ENCODE assay signal across 36 cellular contexts in the genomic region with DNA sequence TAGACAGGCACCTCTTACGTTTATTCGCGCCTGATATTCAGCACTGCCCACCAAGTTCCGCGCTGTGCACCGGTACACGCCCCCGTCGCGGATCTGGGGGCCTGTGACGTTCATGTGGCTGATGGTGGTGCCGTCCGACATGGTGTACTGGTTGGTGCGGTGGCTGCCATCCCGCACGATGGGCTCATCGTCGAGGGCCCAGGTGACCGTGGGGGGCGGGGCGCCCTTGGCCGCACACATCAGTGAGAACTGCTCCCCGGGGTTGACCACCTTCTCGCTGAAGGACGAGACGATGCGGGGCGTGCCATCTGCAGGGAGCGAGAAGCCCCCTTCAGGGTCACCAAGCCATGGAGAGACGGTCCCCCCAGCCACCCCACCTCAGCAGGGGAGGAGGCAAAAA.
"Had no signal": no experiment of that assay in that cellular context is flagged by ENCODE, and none has a peak within 500 bp of the region (broad histone marks: within the 10 kb centered on the region; RNA-seq: fewer than 3 reads in every experiment).

No MANE protein-coding gene starts in this region.

- H3K36me3 ChIP-seq: adrenal gland, brain microvascular endothelial cell, breast epithelium had no signal

- H3K4me1 Mint-ChIP-seq: activated B cell treated with CpG ODN at 0.5 μM for 24 hours; activated CD4-positive, alpha-beta T cell treated with anti-CD3 and anti-CD28 coated beads, Interleukin-2, amount 10 ng/mL, durations not matched to agents 24 days and 14 days; activated naive CD8-positive, alpha-beta T cell treated with anti-CD3 and anti-CD28 coated beads for 36 hours; activated T-helper 17 cell treated with anti-CD3 and anti-CD28 coated beads, Interleukin-2, amount 50 U/mL, for 72 hours had no signal

- H3K27me3 Mint-ChIP-seq: activated CD8-positive, alpha-beta T cell treated with anti-CD3 and anti-CD28 coated beads for 36 hours; activated naive CD8-positive, alpha-beta T cell treated with anti-CD3 and anti-CD28 coated beads for 36 hours had no signal

- H3K4me3 ChIP-seq: adrenal gland, body of pancreas, breast epithelium had no signal

- H3K4me3 Mint-ChIP-seq: activated B cell treated with CpG ODN at 0.5 μM for 24 hours; activated CD4-positive, alpha-beta memory T cell treated with anti-CD3 and anti-CD28 coated beads for 36 hours; activated CD4-positive, alpha-beta T cell treated with anti-CD3 and anti-CD28 coated beads, Interleukin-2, amount 10 ng/mL, durations not matched to agents 24 days and 14 days; activated CD8-positive, alpha-beta T cell treated with anti-CD3 and anti-CD28 coated beads for 36 hours; activated naive CD4-positive, alpha-beta T cell treated with anti-CD3 and anti-CD28 coated beads for 36 hours; activated naive CD8-positive, alpha-beta T cell treated with anti-CD3 and anti-CD28 coated beads for 36 hours; activated T-cell treated with anti-CD3 and anti-CD28 coated beads, Interleukin-2, amount 50 U/mL, for 4 hours; activated T-cell treated with anti-CD3 and anti-CD28 coated beads, Interleukin-2, amount 50 U/mL, for 72 hours; activated T-helper 1 cell treated with anti-CD3 and anti-CD28 coated beads, Interleukin-12 subunit alpha, Interleukin-12 subunit beta, Interleukin-2, Interleukin-4 antibody, amounts not matched to agents 30 ng/mL and 10 ng/mL and 1 ng/mL, durations not matched to agents 14 hours and 24 hours and 36 hours; activated T-helper 17 cell treated with anti-CD3 and anti-CD28 coated beads, Interleukin-2, amount 50 U/mL, for 72 hours; T-helper 1 cell treated with Interleukin-12 subunit alpha and Interleukin-12 subunit beta and Interleukin-4 antibody, amounts not matched to agents 30 μg/mL and 1 μg/mL, for 36 hours; T-helper 2 cell treated with Interferon-gamma antibody and Interleukin-4, amounts not matched to agents 5 μg/mL and 100 μg/mL, for 36 hours had no signal

- H3K27me3 ChIP-seq: adrenal gland, body of pancreas, brain microvascular endothelial cell, breast epithelium had no signal

- H3K9me3 Mint-ChIP-seq: activated B cell treated with CpG ODN at 0.5 μM for 24 hours; activated CD4-positive, alpha-beta memory T cell treated with anti-CD3 and anti-CD28 coated beads for 36 hours; activated CD4-positive, alpha-beta T cell treated with anti-CD3 and anti-CD28 coated beads, Interleukin-2, amount 10 ng/mL, durations not matched to agents 24 days and 14 days; activated CD8-positive, alpha-beta T cell treated with anti-CD3 and anti-CD28 coated beads for 36 hours; activated naive CD4-positive, alpha-beta T cell treated with anti-CD3 and anti-CD28 coated beads for 36 hours; activated naive CD4-positive, alpha-beta T cell treated with anti-CD3 and anti-CD28 coated beads, Interleukin-2, amount 50 U/mL, for 72 hours; activated naive CD8-positive, alpha-beta T cell treated with anti-CD3 and anti-CD28 coated beads for 36 hours; activated T-cell treated with anti-CD3 and anti-CD28 coated beads, Interleukin-2, amount 50 U/mL, for 4 hours; activated T-cell treated with anti-CD3 and anti-CD28 coated beads, Interleukin-2, amount 50 U/mL, for 72 hours; activated T-helper 1 cell treated with anti-CD3 and anti-CD28 coated beads, Interleukin-12 subunit alpha, Interleukin-12 subunit beta, Interleukin-2, Interleukin-4 antibody, amounts not matched to agents 30 ng/mL and 10 ng/mL and 1 ng/mL, durations not matched to agents 14 hours and 24 hours and 36 hours; activated T-helper 17 cell treated with anti-CD3 and anti-CD28 coated beads, Interleukin-2, amount 50 U/mL, for 72 hours; T-helper 1 cell treated with Interleukin-12 subunit alpha and Interleukin-12 subunit beta and Interleukin-4 antibody, amounts not matched to agents 30 μg/mL and 1 μg/mL, for 36 hours; T-helper 2 cell treated with Interferon-gamma antibody and Interleukin-4, amounts not matched to agents 5 μg/mL and 100 μg/mL, for 36 hours had no signal

- H3K27ac ChIP-seq: adrenal gland, body of pancreas, brain microvascular endothelial cell, breast epithelium had no signal

- H3K36me3 Mint-ChIP-seq: activated CD4-positive, alpha-beta memory T cell treated with anti-CD3 and anti-CD28 coated beads for 36 hours; activated naive CD4-positive, alpha-beta T cell treated with anti-CD3 and anti-CD28 coated beads, Interleukin-2, amount 50 U/mL, for 72 hours; activated naive CD8-positive, alpha-beta T cell treated with anti-CD3 and anti-CD28 coated beads for 36 hours had no signal

- DNase-seq: activated B cell treated with CpG ODN at 0.5 μM for 24 hours; activated CD4-positive, alpha-beta memory T cell treated with anti-CD3 and anti-CD28 coated beads for 36 hours; activated CD4-positive, alpha-beta T cell treated with anti-CD3 and anti-CD28 coated beads for 4 hours; activated CD4-positive, alpha-beta T cell treated with anti-CD3 and anti-CD28 coated beads, Interleukin-2, amount 10 ng/mL, durations not matched to agents 24 days and 14 days; activated CD4-positive, alpha-beta T cell treated with anti-CD3 and anti-CD28 coated beads, Interleukin-2, amount 50 U/mL, for 1 hour; activated CD4-positive, alpha-beta T cell treated with anti-CD3 and anti-CD28 coated beads, Interleukin-2, amount 50 U/mL, for 4 hours; activated CD4-positive, CD25-positive, alpha-beta regulatory T cell treated with anti-CD3 and anti-CD28 coated beads, Interleukin-2, amount 50 U/mL, for 72 hours; activated CD8-positive, alpha-beta memory T cell treated with anti-CD3 and anti-CD28 coated beads, Interleukin-2, amount 50 U/mL, for 4 hours; activated CD8-positive, alpha-beta T cell treated with anti-CD3 and anti-CD28 coated beads for 36 hours; activated effector memory CD4-positive, alpha-beta T cell treated with anti-CD3 and anti-CD28 coated beads, Interleukin-2, amount 50 U/mL, for 16 hours; activated gamma-delta T cell treated with Interleukin-2 at 50 U/mL for 16 hours; activated naive CD4-positive, alpha-beta T cell; activated naive CD4-positive, alpha-beta T cell treated with anti-CD3 and anti-CD28 coated beads for 36 hours; activated naive CD4-positive, alpha-beta T cell treated with anti-CD3 and anti-CD28 coated beads, Interleukin-2, amount 50 U/mL, for 16 hours; activated naive CD8-positive, alpha-beta T cell treated with anti-CD3 and anti-CD28 coated beads for 36 hours; activated T-cell treated with anti-CD3 and anti-CD28 coated beads for 4 hours; activated T-cell treated with anti-CD3 and anti-CD28 coated beads, Interleukin-2, amount 50 U/mL, for 1 hour; activated T-cell treated with anti-CD3 and anti-CD28 coated beads, Interleukin-2, amount 50 U/mL, for 4 hours; activated T-cell treated with anti-CD3 and anti-CD28 coated beads, Interleukin-2, amount 50 U/mL, for 72 hours; amniotic stem cell; aorta; brain microvascular endothelial cell; central memory CD4-positive, alpha-beta T cell; T-helper 1 cell; T-helper 2 cell; T-helper 9 cell had no signal

- H3K9me3 ChIP-seq: adrenal gland, body of pancreas, breast epithelium had no signal

- FAIRE-seq: astrocyte, TTC549 had no signal

- H3K27ac Mint-ChIP-seq: activated B cell treated with CpG ODN at 0.5 μM for 24 hours; activated CD4-positive, alpha-beta memory T cell treated with anti-CD3 and anti-CD28 coated beads for 36 hours; activated CD4-positive, alpha-beta T cell treated with anti-CD3 and anti-CD28 coated beads, Interleukin-2, amount 10 ng/mL, durations not matched to agents 24 days and 14 days; activated CD8-positive, alpha-beta T cell treated with anti-CD3 and anti-CD28 coated beads for 36 hours; activated naive CD4-positive, alpha-beta T cell treated with anti-CD3 and anti-CD28 coated beads for 36 hours; activated naive CD4-positive, alpha-beta T cell treated with anti-CD3 and anti-CD28 coated beads, Interleukin-2, amount 50 U/mL, for 72 hours; activated naive CD8-positive, alpha-beta T cell treated with anti-CD3 and anti-CD28 coated beads for 36 hours; activated T-cell treated with anti-CD3 and anti-CD28 coated beads, Interleukin-2, amount 50 U/mL, for 72 hours; activated T-helper 1 cell treated with anti-CD3 and anti-CD28 coated beads, Interleukin-12 subunit alpha, Interleukin-12 subunit beta, Interleukin-2, Interleukin-4 antibody, amounts not matched to agents 30 ng/mL and 10 ng/mL and 1 ng/mL, durations not matched to agents 14 hours and 24 hours and 36 hours; activated T-helper 17 cell treated with anti-CD3 and anti-CD28 coated beads, Interleukin-2, amount 50 U/mL, for 72 hours; T-helper 2 cell treated with Interferon-gamma antibody and Interleukin-4, amounts not matched to agents 5 μg/mL and 100 μg/mL, for 36 hours had no signal

- H3K4me1 ChIP-seq: adrenal gland, breast epithelium had no signal
